12 cellular contexts compared by ENCODE assay signal in the genomic region with DNA sequence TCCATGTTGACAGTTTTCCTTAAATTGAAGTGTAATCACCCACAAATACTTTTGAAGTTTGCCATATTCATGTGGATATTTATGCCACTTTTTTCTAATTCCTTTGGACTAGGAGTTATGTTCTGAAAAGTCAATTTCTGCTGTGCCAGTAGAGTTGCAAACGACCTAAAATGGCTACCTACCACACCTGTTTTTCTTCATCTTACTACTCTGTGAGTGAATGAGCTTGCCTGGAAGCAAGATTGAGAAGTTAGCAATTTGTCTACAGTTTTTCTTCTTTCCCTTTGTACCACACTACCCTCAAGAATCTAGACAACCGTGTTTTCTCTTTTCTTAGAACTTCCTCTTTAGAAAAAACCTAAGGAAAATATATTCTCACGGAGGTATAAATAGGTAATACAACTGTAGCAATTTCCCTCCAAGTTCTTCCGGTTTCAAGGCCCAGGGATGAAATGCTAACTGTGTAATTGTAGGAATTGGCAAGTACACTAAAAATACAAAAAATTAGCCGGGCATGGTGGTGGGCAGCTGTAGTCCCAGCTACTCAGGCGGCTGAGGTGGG. TPM values are rescaled to one million over a fixed set of nuclear protein-coding genes. Genes with fewer than 3 reads are reported as not detected.
DNase-seq lines count a peak whose midpoint lies in the region; ATAC-seq lines count a peak whose summit lies in the region.
"Had no signal": no experiment of that assay in that cellular context is flagged by ENCODE, and none has a peak within 500 bp of the region (broad histone marks: within the 10 kb centered on the region; RNA-seq: fewer than 3 reads in every experiment).

No MANE protein-coding gene starts in this region.

- intact Hi-C loops in activated naive CD4-positive, alpha-beta T cell treated with anti-CD3 and anti-CD28 coated beads for 36 hours (cut with micrococcal nuclease): no loop called here

- no peaks in the 10 kb centered on the region for H3K27me3 ChIP-seq in effector memory CD4-positive, alpha-beta T cell (replicated peaks; ENCODE audit: control insufficient read depth, insufficient read depth, low read length, poor library complexity, severe bottlenecking)

- no peak overlapping the region for H3K27ac Mint-ChIP-seq in activated naive CD4-positive, alpha-beta T cell treated with anti-CD3 and anti-CD28 coated beads for 36 hours
- H3K27ac Mint-ChIP-seq: activated naive CD4-positive, alpha-beta T cell treated with anti-CD3 and anti-CD28 coated beads, Interleukin-2, amount 50 U/mL, for 24 hours had no signal

- DNase-seq in CD1c-positive myeloid dendritic cell (ENCODE audit: extremely low spot score) (peak; percentile 65), SKM-1 treated with dmso at 0.1 percent for 144 hours (lab: John Stamatoyannopoulos, UW; ENCODE audit: unreplicated experiment) (peak; percentile 74), DMS153 (lab: John Stamatoyannopoulos, UW) (no peak)
- no peak for DNase-seq in effector memory CD4-positive, alpha-beta T cell
- DNase-seq in activated naive CD4-positive, alpha-beta T cell treated with anti-CD3 and anti-CD28 coated beads for 36 hours: no peak
- DNase-seq: GM23248, NCI-H187 treated with DMSO at 0.1 percent for 48 hours had no signal

- H3K9me3 Mint-ChIP-seq in activated naive CD4-positive, alpha-beta T cell treated with anti-CD3 and anti-CD28 coated beads for 36 hours: no peaks in the 10 kb centered on the region
- H3K9me3 Mint-ChIP-seq: activated naive CD4-positive, alpha-beta T cell treated with anti-CD3 and anti-CD28 coated beads, Interleukin-2, amount 50 U/mL, for 24 hours had no signal

- ATAC-seq in GM21367 (IDR thresholded peaks at IDR 0.05; ENCODE audit: unreplicated experiment) (peak; percentile 17), HG03108 (IDR thresholded peaks at IDR 0.05; ENCODE audit: unreplicated experiment) (peak; percentile 16), GM18861 (IDR thresholded peaks at IDR 0.05; ENCODE audit: unreplicated experiment) (no peak)

- no peaks in the 10 kb centered on the region for H3K9me3 ChIP-seq in effector memory CD4-positive, alpha-beta T cell (ENCODE audit: control insufficient read depth, low read length)

- H3K27me3 Mint-ChIP-seq in activated naive CD4-positive, alpha-beta T cell treated with anti-CD3 and anti-CD28 coated beads for 36 hours (ENCODE audit: low read depth): no peaks in the 10 kb centered on the region
- H3K27me3 Mint-ChIP-seq: activated naive CD4-positive, alpha-beta T cell treated with anti-CD3 and anti-CD28 coated beads, Interleukin-2, amount 50 U/mL, for 24 hours; T-cell had no signal

- H3K4me1 ChIP-seq in effector memory CD4-positive, alpha-beta T cell (ENCODE audit: control insufficient read depth, insufficient read depth, low read length, poor library complexity, severe bottlenecking): no peaks in the 10 kb centered on the region

- no peaks in the 10 kb centered on the region for H3K36me3 ChIP-seq in effector memory CD4-positive, alpha-beta T cell (ENCODE audit: control insufficient read depth, insufficient read depth, low read length)

- H3K27ac ChIP-seq in effector memory CD4-positive, alpha-beta T cell (ENCODE audit: insufficient read depth, low read length, poor library complexity, severe bottlenecking): no peak overlapping the region
- H3K27ac ChIP-seq: GM23248 had no signal

- H3K36me3 Mint-ChIP-seq in activated naive CD4-positive, alpha-beta T cell treated with anti-CD3 and anti-CD28 coated beads for 36 hours (ENCODE audit: low read depth): no peaks in the 10 kb centered on the region
- H3K36me3 Mint-ChIP-seq: activated naive CD4-positive, alpha-beta T cell treated with anti-CD3 and anti-CD28 coated beads, Interleukin-2, amount 50 U/mL, for 24 hours; T-cell had no signal

- peaks cover 18% of the 10 kb centered on the region for H3K4me1 Mint-ChIP-seq in activated naive CD4-positive, alpha-beta T cell treated with anti-CD3 and anti-CD28 coated beads for 36 hours (ENCODE audit: low read depth)

- CTCF ChIA-PET in activated naive CD4-positive, alpha-beta T cell treated with anti-CD3 and anti-CD28 coated beads for 36 hours (lab: Charles Lee): interaction anchor here (0.7 kb wide), 1 partner anchor 9 kb away, joined by 3 read pairs; no protein-coding TSS in a partner anchor

- no peak overlapping the region for H3K4me3 Mint-ChIP-seq in activated naive CD4-positive, alpha-beta T cell treated with anti-CD3 and anti-CD28 coated beads for 36 hours

- H3K4me3 ChIP-seq in effector memory CD4-positive, alpha-beta T cell (ENCODE audit: insufficient read depth, low read depth, low read length, poor library complexity, severe bottlenecking): no peak overlapping the region
- H3K4me3 ChIP-seq: GM23248 had no signal

RNA-seq across cellular contexts. Expression of gene SLC39A10, which starts 7.3 kb away (rescaled TPM):
- total RNA-seq in activated naive CD4-positive, alpha-beta T cell treated with anti-CD3 and anti-CD28 coated beads for 36 hours: 10 to 100 TPM; 37.4 to 41.0 TPM

Comparison
In these comparisons a context has a peak if more than half of its experiments do, and no peak if none do; other contexts are left out.
1. DNase-seq: peak in CD1c-positive myeloid dendritic cell (single experiment) and SKM-1 treated with dmso at 0.1 percent for 144 hours (single experiment); none in effector memory CD4-positive, alpha-beta T cell (0 of 3), DMS153 (single experiment) and activated naive CD4-positive, alpha-beta T cell treated with anti-CD3 and anti-CD28 coated beads for 36 hours (single experiment).